In the genomic region with DNA sequence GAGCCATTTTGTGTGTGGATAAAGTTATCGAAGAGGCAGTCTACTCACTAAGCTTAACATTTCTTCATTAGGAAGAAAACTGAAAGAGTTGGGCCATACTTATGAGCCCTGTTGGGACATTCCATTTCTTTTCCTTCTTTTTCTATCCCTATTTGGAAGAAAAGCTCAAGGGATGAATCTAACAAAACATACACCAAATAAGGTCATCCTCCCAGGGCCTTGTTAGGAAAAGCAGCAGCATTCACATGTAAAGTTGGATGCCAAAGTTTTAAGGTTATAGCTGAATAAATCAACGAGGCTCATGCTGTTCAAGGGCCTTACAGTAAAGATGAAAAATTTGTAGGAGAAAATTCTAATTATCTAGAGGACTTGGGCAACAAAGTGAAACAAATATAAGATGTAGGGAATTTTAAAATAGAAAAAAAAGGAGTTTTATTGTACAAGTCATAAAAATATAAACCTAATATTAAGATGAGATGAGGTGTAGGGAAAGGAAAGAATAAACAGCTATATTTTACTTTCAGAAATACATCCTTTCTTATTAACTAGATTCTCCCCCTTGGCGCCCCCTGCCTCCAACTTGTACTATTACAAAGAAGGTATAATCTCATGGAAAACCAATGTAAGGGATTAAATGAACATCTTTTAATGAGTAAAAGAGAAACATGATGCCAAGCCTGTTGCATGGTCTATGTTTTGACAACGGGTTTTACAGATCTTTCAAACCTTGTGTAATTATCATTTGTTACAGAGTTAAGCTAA, we compare ENCODE assay signal across 14 cellular contexts.
DNase-seq lines count a peak whose midpoint lies in the region; TF ChIP-seq lines count a peak whose summit lies in the region.
"Had no signal": no experiment of that assay in that cellular context is flagged by ENCODE, and none has a peak within 500 bp of the region (broad histone marks: within the 10 kb centered on the region; RNA-seq: fewer than 3 reads in every experiment).

No MANE protein-coding gene starts in this region.

- H3K36me3 ChIP-seq in A673 (ENCODE audit: insufficient read depth, low read length, poor library complexity, severe bottlenecking), result no peaks in the 10 kb centered on the region
- no peaks in the 10 kb centered on the region for H3K36me3 ChIP-seq in OCI-LY1 (ENCODE audit: insufficient read depth, low read length)

- H3F3A ChIP-seq in OCI-LY1 (ENCODE audit: insufficient read depth, low read length), result no peaks in the 10 kb centered on the region

- CTCF ChIA-PET in A673 (lab: Charles Lee), result interaction anchor here (0.8 to 1.5 kb wide), 2 partner anchors 130 to 511 kb away, joined by 3 to 6 read pairs; no protein-coding TSS in a partner anchor

- DNase-seq in A673 (ENCODE audit: low spot score) (peak; percentile 63), GM12865 (ENCODE audit: low read depth) (no peak), epithelial cell of esophagus (ENCODE audit: low read depth) (peak; percentile 26), GM13976 (ENCODE audit: low spot score) (no peak), mucosa of gallbladder (ENCODE audit: low spot score) (no peak), HCEC 1CT (no peak)
- no peak for DNase-seq in stimulated activated CD4-positive, alpha-beta T cell treated with anti-CD3 and anti-CD28 coated beads, Interleukin-12 subunit alpha, Interleukin-12 subunit beta, amount 100 ng/mL, for 4 hours
- DNase-seq: activated effector memory CD4-positive, alpha-beta T cell treated with Interleukin-2 at 50 U/mL for 16 hours; cortex of kidney; glutamatergic neuron; KBM-7; stimulated activated CD8-positive, alpha-beta memory T cell treated with anti-CD3 and anti-CD28 coated beads, Interleukin-4, amount 100 ng/mL, for 48 hours had no signal

- H3K9me3 ChIP-seq in A673 (ENCODE audit: low read depth, low read length, poor library complexity, severe bottlenecking) (no peaks in the 10 kb centered on the region), OCI-LY1 (ENCODE audit: low read length) (no peaks in the 10 kb centered on the region)
- H3K9me3 ChIP-seq: Caco-2 had no signal

- TF ChIP-seq CTCF in A673 (conservative IDR thresholded peaks at IDR 0.05; ENCODE audit: low read depth, low read length), result peak; percentile 61
- TF ChIP-seq CTCF in GM12865 (IDR thresholded peaks at IDR 0.05; ENCODE audit: insufficient read depth, low read depth, low read length, missing control alignments), result peak; percentile 1
- peak; percentile 21 for TF ChIP-seq CTCF in OCI-LY1 (IDR thresholded peaks at IDR 0.05; ENCODE audit: low read length)
- TF ChIP-seq CTCF in epithelial cell of esophagus (IDR thresholded peaks at IDR 0.05; ENCODE audit: insufficient read depth, low read depth, low read length, missing control alignments), result peak; percentile 43
- no peak for TF ChIP-seq CTCF in GM13976 (IDR thresholded peaks at IDR 0.05; ENCODE audit: borderline replicate concordance, control extremely low read depth, extremely low read depth, insufficient read depth, missing control alignments)

- no peaks in the 10 kb centered on the region for H3K9me2 ChIP-seq in OCI-LY1 (ENCODE audit: low read depth, low read length)

- POLR2A ChIA-PET in A673 (lab: Charles Lee; ENCODE audit: low non-redundant PET), result no interaction called here

- H4K20me1 ChIP-seq in OCI-LY1 (ENCODE audit: insufficient read depth, low read length), result no peaks in the 10 kb centered on the region

- H3K27me3 ChIP-seq in A673 (replicated peaks; ENCODE audit: insufficient read depth, low read depth, low read length, poor library complexity) (no peaks in the 10 kb centered on the region), OCI-LY1 (ENCODE audit: insufficient read depth, low read length) (no peaks in the 10 kb centered on the region)

- H3K27ac ChIP-seq in A673 (ENCODE audit: low read depth, low read length, poor library complexity, severe bottlenecking), result no peak overlapping the region
- no peak overlapping the region for H3K27ac ChIP-seq in OCI-LY1 (ENCODE audit: low read depth, low read length, poor library complexity, severe bottlenecking)

- H3K4me2 ChIP-seq in OCI-LY1 (ENCODE audit: low read length), result no peak overlapping the region

- no TSS peak for BruUV-seq in A673 (replicated peaks; lab: Mats Ljungman, UMichigan)

- intact Hi-C loops in A673 (cut with micrococcal nuclease; ENCODE audit: unreplicated experiment), result no loop called here

- H3K79me2 ChIP-seq in OCI-LY1 (ENCODE audit: insufficient read depth, low read length), result no peaks in the 10 kb centered on the region

- H2AFZ ChIP-seq in OCI-LY1 (ENCODE audit: low read length), result no peak overlapping the region

- in situ Hi-C loops in GM13976 (cut with MboI; ENCODE audit: low sequenced_read_pairs, unreplicated experiment), result no loop called here

- peaks cover 15% of the 10 kb centered on the region for H3K4me1 ChIP-seq in A673 (ENCODE audit: insufficient read depth, low read length, poor library complexity, severe bottlenecking)
- H3K4me1 ChIP-seq in OCI-LY1 (ENCODE audit: insufficient read depth, low read length, severe bottlenecking), result no peaks in the 10 kb centered on the region
- H3K4me1 ChIP-seq: Caco-2 had no signal

- no peak overlapping the region for H3K9ac ChIP-seq in OCI-LY1 (ENCODE audit: low read length)

- H3K4me3 ChIP-seq in A673 (ENCODE audit: low read depth, low read length, poor library complexity, severe bottlenecking), result no peak overlapping the region
- H3K4me3 ChIP-seq in GM12865 (ENCODE audit: low read depth, low read length), result no peak overlapping the region
- H3K4me3 ChIP-seq in OCI-LY1 (ENCODE audit: low read depth, low read length, poor library complexity, severe bottlenecking), result no peak overlapping the region
- H3K4me3 ChIP-seq in epithelial cell of esophagus (ENCODE audit: low read length), result no peak overlapping the region

Comparison
In these comparisons a context has a peak if more than half of its experiments do, and no peak if none do; other contexts are left out.
1. DNase-seq: peak in A673 (single experiment) and epithelial cell of esophagus (single experiment); none in GM12865 (single experiment), GM13976 (single experiment), mucosa of gallbladder (single experiment), HCEC 1CT (single experiment) and stimulated activated CD4-positive, alpha-beta T cell treated with anti-CD3 and anti-CD28 coated beads, Interleukin-12 subunit alpha, Interleukin-12 subunit beta, amount 100 ng/mL, for 4 hours (single experiment).